14 cellular contexts compared by ENCODE assay signal in genomic region chr11:134537296-134537695, GRCh38.
"Had no signal": no experiment of that assay in that cellular context is flagged by ENCODE, and none has a peak within 500 bp of the region (broad histone marks: within the 10 kb centered on the region; RNA-seq: fewer than 3 reads in every experiment).

No MANE protein-coding gene starts in this region.

- H3K9me3 ChIP-seq: esophagus squamous epithelium, left lung, suprapubic skin, uterus had no signal

- H3K4me1 ChIP-seq: left lung, suprapubic skin, uterus had no signal

- ATAC-seq: left lung; SK-N-SH treated with all-trans-retinoic acid at 6 μM for 48 hours; stimulated activated naive CD8-positive, alpha-beta T cell treated with anti-CD3 and anti-CD28 coated beads, Interleukin-15, Interleukin-2, amounts not matched to agents 100 U/mL and 50 U/mL, for 24 hours had no signal

- DNase-seq: activated naive CD4-positive, alpha-beta T cell treated with anti-CD3 and anti-CD28 coated beads for 36 hours; amniotic stem cell; esophagus squamous epithelium; foreskin fibroblast; left lung; occipital lobe; stimulated activated CD4-positive, alpha-beta T cell treated with anti-CD3 and anti-CD28 coated beads, Interleukin-12 subunit alpha, Interleukin-12 subunit beta, amount 100 ng/mL, for 4 hours; stimulated activated naive CD8-positive, alpha-beta T cell treated with anti-CD3 and anti-CD28 coated beads, Interleukin-15, Interleukin-2, amounts not matched to agents 100 U/mL and 50 U/mL, for 24 hours had no signal

- H3K4me3 ChIP-seq: esophagus squamous epithelium, left lung, suprapubic skin, uterus had no signal

- H3K36me3 ChIP-seq: esophagus squamous epithelium, left lung, suprapubic skin, uterus had no signal

- H3K36me3 Mint-ChIP-seq: brain had no signal

- H3K27ac Mint-ChIP-seq: activated naive CD4-positive, alpha-beta T cell treated with anti-CD3 and anti-CD28 coated beads for 36 hours; nephron; T-helper 1 cell treated with Interleukin-12 subunit alpha and Interleukin-12 subunit beta and Interleukin-4 antibody, amounts not matched to agents 30 μg/mL and 1 μg/mL, for 36 hours had no signal

- H3K27me3 ChIP-seq: uterus had no signal

- H3K9me3 Mint-ChIP-seq: activated naive CD4-positive, alpha-beta T cell treated with anti-CD3 and anti-CD28 coated beads for 36 hours; T-helper 1 cell treated with Interleukin-12 subunit alpha and Interleukin-12 subunit beta and Interleukin-4 antibody, amounts not matched to agents 30 μg/mL and 1 μg/mL, for 36 hours had no signal

- H3K27ac ChIP-seq: esophagus squamous epithelium, left lung, suprapubic skin, uterus had no signal

- H3K4me3 Mint-ChIP-seq: activated naive CD4-positive, alpha-beta T cell treated with anti-CD3 and anti-CD28 coated beads for 36 hours; brain; nephron; T-helper 1 cell treated with Interleukin-12 subunit alpha and Interleukin-12 subunit beta and Interleukin-4 antibody, amounts not matched to agents 30 μg/mL and 1 μg/mL, for 36 hours had no signal
